Comparison of ENCODE assay signal across 9 cellular contexts in genomic region chr17:47604268-47604927, GRCh38. TPM values are rescaled to one million over a fixed set of nuclear protein-coding genes. Genes with fewer than 3 reads are reported as not detected.
DNase-seq lines count a peak whose midpoint lies in the region; ATAC-seq and TF ChIP-seq lines count a peak whose summit lies in the region.
"Had no signal": no experiment of that assay in that cellular context is flagged by ENCODE, and none has a peak within 500 bp of the region (broad histone marks: within the 10 kb centered on the region; RNA-seq: fewer than 3 reads in every experiment).

No MANE protein-coding gene starts in this region.

- no peak for ATAC-seq in GM19452 (IDR thresholded peaks at IDR 0.05; ENCODE audit: unreplicated experiment)

- no peak overlapping the region for H3K4me3 ChIP-seq in skeletal muscle cell (ENCODE audit: low read depth, low read length)

- DNase-seq in HCEC 1CT (peak; percentile 44), NCI-H2227 treated with DMSO at 0.1 percent for 48 hours (lab: John Stamatoyannopoulos, UW) (peak; percentile 71), dermis blood vessel endothelial cell (peak; percentile 57), skeletal muscle cell (ENCODE audit: low read depth) (peak; percentile 81), HEK293T (ENCODE audit: extremely low spot score) (no peak), activated gamma-delta T cell (lab: John Stamatoyannopoulos, UW) (no peak)
- DNase-seq: erythroblast; stimulated activated CD4-positive, alpha-beta T cell treated with anti-CD3 and anti-CD28 coated beads, Interleukin-4, amount 100 ng/mL, for 1 hour had no signal

- CTCF ChIA-PET in HEK293T (lab: Yijun Ruan, JAX) = interaction anchor here (1.0 to 1.6 kb wide), 2 partner anchors 11 to 12 kb away, joined by 4 to 5 read pairs; no protein-coding TSS in a partner anchor

- POLR2A ChIA-PET in HEK293T (lab: Yijun Ruan, JAX) = no interaction called here

TF ChIP-seq in HEK293T, 16 proteins besides CTCF, POLR2A, EP300 and RAD21:
- no peak for TF ChIP-seq ARNT (IDR thresholded peaks at IDR 0.05)
- no peak for TF ChIP-seq HDGF (IDR thresholded peaks at IDR 0.05; ENCODE audit: borderline replicate concordance)
- no peak for TF ChIP-seq ELF4 (IDR thresholded peaks at IDR 0.05)
- TF ChIP-seq FOXA1 (IDR thresholded peaks at IDR 0.05) = no peak
- TF ChIP-seq CTBP1 (IDR thresholded peaks at IDR 0.05; ENCODE audit: borderline replicate concordance) = no peak
- TF ChIP-seq SUZ12 (IDR thresholded peaks at IDR 0.05) = no peak
- TF ChIP-seq, protein P1, sequence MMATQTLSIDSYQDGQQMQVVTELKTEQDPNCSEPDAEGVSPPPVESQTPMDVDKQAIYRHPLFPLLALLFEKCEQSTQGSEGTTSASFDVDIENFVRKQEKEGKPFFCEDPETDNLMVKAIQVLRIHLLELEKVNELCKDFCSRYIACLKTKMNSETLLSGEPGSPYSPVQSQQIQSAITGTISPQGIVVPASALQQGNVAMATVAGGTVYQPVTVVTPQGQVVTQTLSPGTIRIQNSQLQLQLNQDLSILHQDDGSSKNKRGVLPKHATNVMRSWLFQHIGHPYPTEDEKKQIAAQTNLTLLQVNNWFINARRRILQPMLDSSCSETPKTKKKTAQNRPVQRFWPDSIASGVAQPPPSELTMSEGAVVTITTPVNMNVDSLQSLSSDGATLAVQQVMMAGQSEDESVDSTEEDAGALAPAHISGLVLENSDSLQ (IDR thresholded peaks at IDR 0.05) = no peak
- TF ChIP-seq L3MBTL2 (conservative IDR thresholded peaks at IDR 0.05) = no peak
- no peak for TF ChIP-seq ZNF384 (IDR thresholded peaks at IDR 0.05)
- TF ChIP-seq BHLHE40 (IDR thresholded peaks at IDR 0.05; ENCODE audit: borderline replicate concordance) = no peak

RNA-seq across cellular contexts. Expression of gene KPNB1, which starts 45.3 kb away (rescaled TPM):
- 394 and 596 TPM in 2 replicates for total RNA-seq in dermis blood vessel endothelial cell

Comparison
In these comparisons a context has a peak if more than half of its experiments do, and no peak if none do; other contexts are left out.
1. DNase-seq: peak in HCEC 1CT (single experiment), NCI-H2227 treated with DMSO at 0.1 percent for 48 hours (single experiment), dermis blood vessel endothelial cell (single experiment) and skeletal muscle cell (single experiment); none in HEK293T (single experiment) and activated gamma-delta T cell (single experiment).